In genomic region chr9:129836342-129837007, GRCh38 we compare ENCODE assay signal across 8 cellular contexts. TPM values are rescaled to one million over a fixed set of nuclear protein-coding genes. Genes with fewer than 3 reads are reported as not detected.
A peak's percentile ranks its signal among the peaks of the same experiment; 100 is the strongest.
DNase-seq lines count a peak whose midpoint lies in the region; ATAC-seq and TF ChIP-seq lines count a peak whose summit lies in the region.

No MANE protein-coding gene starts in this region.

- no peaks in the 10 kb centered on the region for H3K27me3 ChIP-seq in Caco-2 (replicated peaks; ENCODE audit: control insufficient read depth, insufficient read depth, low read length)

- TF ChIP-seq CTCF in Caco-2 (IDR thresholded peaks at IDR 0.05; ENCODE audit: insufficient read depth in 1 of 2, low read depth in 1 of 2, low read length in 1 of 2, severe bottlenecking in 1 of 2, unreplicated experiment in 1 of 2) = no peak
- no peak for TF ChIP-seq CTCF in brain (conservative IDR thresholded peaks at IDR 0.05)
- TF ChIP-seq CTCF in mucosa of descending colon (IDR thresholded peaks at IDR 0.05) = no peak
- no peak for TF ChIP-seq CTCF in type B pancreatic cell (conservative IDR thresholded peaks at IDR 0.05)

- intact Hi-C loops in Caco-2 (cut with micrococcal nuclease; ENCODE audit: unreplicated experiment) (no loop called here), mucosa of descending colon (cut with DNase I, micrococcal nuclease) (no loop called here)

- DNase-seq in Caco-2 (no peak), OCI-M1 (lab: John Stamatoyannopoulos, UW) (peak; percentile 24), mucosa of descending colon (peak; percentile 46 to 67 (median 49)), type B pancreatic cell (ENCODE audit: extremely low spot score, unreplicated experiment) (no peak), NCI-H526 treated with DMSO at 0.1 percent for 48 hours (lab: John Stamatoyannopoulos, UW) (no peak)

- ATAC-seq in mucosa of descending colon = no peak
- ATAC-seq in GM18907 (IDR thresholded peaks at IDR 0.05; ENCODE audit: unreplicated experiment) = no peak
- no peak for ATAC-seq in GM18909 (IDR thresholded peaks at IDR 0.05; ENCODE audit: poor library complexity, unreplicated experiment)

- H3K4me3 Mint-ChIP-seq in Caco-2 (ENCODE audit: unreplicated experiment) = peak overlapping the region; percentile 100
- H3K4me3 Mint-ChIP-seq in brain = peak overlapping the region; percentile 93 to 100 (median 97)
- H3K4me3 Mint-ChIP-seq in type B pancreatic cell = peak overlapping the region; percentile 94

- H3K36me3 Mint-ChIP-seq in Caco-2 (ENCODE audit: insufficient read depth, unreplicated experiment) = peaks cover 30% of the 10 kb centered on the region
- peaks cover 18% of the 10 kb centered on the region for H3K36me3 Mint-ChIP-seq in brain
- peaks cover 7% of the 10 kb centered on the region for H3K36me3 Mint-ChIP-seq in type B pancreatic cell

- POLR2A ChIA-PET in Caco-2 (lab: Charles Lee) = no interaction called here

- H3K4me3 ChIP-seq in Caco-2 (ENCODE audit: low read depth, low read length) (peak overlapping the region; percentile 82), mucosa of descending colon (no peak overlapping the region)

- H3K4me1 ChIP-seq in Caco-2 (peaks cover 3% of the 10 kb centered on the region; the same call in 1 of the 2 replicates), mucosa of descending colon (ENCODE audit: low read depth) (peaks cover 15% of the 10 kb centered on the region)

- H3K27me3 Mint-ChIP-seq in Caco-2 (ENCODE audit: insufficient read depth, unreplicated experiment) = no peaks in the 10 kb centered on the region
- H3K27me3 Mint-ChIP-seq in brain = peaks cover 19% of the 10 kb centered on the region
- H3K27me3 Mint-ChIP-seq in type B pancreatic cell = no peaks in the 10 kb centered on the region

- H3K9me3 ChIP-seq in Caco-2 (no peaks in the 10 kb centered on the region), mucosa of descending colon (no peaks in the 10 kb centered on the region)

- H3K4me1 Mint-ChIP-seq in Caco-2 (ENCODE audit: low read depth, unreplicated experiment) = peaks cover 11% of the 10 kb centered on the region
- H3K4me1 Mint-ChIP-seq in brain = peaks cover 61% of the 10 kb centered on the region
- peaks cover 32% of the 10 kb centered on the region for H3K4me1 Mint-ChIP-seq in type B pancreatic cell (ENCODE audit: unreplicated experiment)

- H3K36me3 ChIP-seq in Caco-2 (ENCODE audit: control insufficient read depth, insufficient read depth, low read length) (no peaks in the 10 kb centered on the region), mucosa of descending colon (ENCODE audit: low read depth) (no peaks in the 10 kb centered on the region)

- CTCF ChIA-PET in Caco-2 (lab: Charles Lee) = no interaction called here

- H3K9me3 Mint-ChIP-seq in Caco-2 (ENCODE audit: unreplicated experiment) (no peaks in the 10 kb centered on the region), brain (no peaks in the 10 kb centered on the region), type B pancreatic cell (no peaks in the 10 kb centered on the region)

- H3K27ac Mint-ChIP-seq in Caco-2 (ENCODE audit: unreplicated experiment) (no peak overlapping the region), brain (peak overlapping the region; percentile 85 to 95 (median 93)), type B pancreatic cell (peak overlapping the region; percentile 91)

- BruUV-seq in Caco-2 (replicated peaks; lab: Mats Ljungman, UMichigan) = no TSS peak

RNA-seq across cellular contexts. Expression of gene USP20, which starts 1.2 kb away (rescaled TPM):
- total RNA-seq in Caco-2 (2022) = 13.9 and 16.5 TPM in 2 replicates
- 61.8 TPM for polyA plus RNA-seq in brain (ENCODE audit: insufficient read depth, low read depth, low replicate concordance)
- 10 to 100 TPM; 20.2 to 32.3 (median 22.9) TPM for total RNA-seq in mucosa of descending colon
- 37.8 and 39.2 TPM in 2 replicates for total RNA-seq in type B pancreatic cell (ENCODE audit: low replicate concordance)

RNA-seq across cellular contexts. Expression of gene C9orf78, which starts 1.4 kb away (rescaled TPM):
- total RNA-seq in Caco-2 (2022) (38.3 and 44.1 TPM in 2 replicates), mucosa of descending colon (10 to 100 TPM; 35.1 to 47.5 (median 37.3) TPM), type B pancreatic cell (ENCODE audit: low replicate concordance) (33.6 and 35.4 TPM in 2 replicates)
- 119 TPM for polyA plus RNA-seq in brain (ENCODE audit: insufficient read depth, low read depth, low replicate concordance)

RNA-seq across cellular contexts. Expression of gene TOR1A, which starts 12.5 kb away (rescaled TPM):
- total RNA-seq in Caco-2 (2022) (31.8 and 32.2 TPM in 2 replicates), mucosa of descending colon (10 to 100 TPM; 30.8 to 35.8 (median 35.2) TPM), type B pancreatic cell (ENCODE audit: low replicate concordance) (28.5 and 36.2 TPM in 2 replicates)
- polyA plus RNA-seq in brain (ENCODE audit: insufficient read depth, low read depth, low replicate concordance) = 53.5 TPM

RNA-seq across cellular contexts. Expression of gene TOR1B, which starts 33.5 kb away (rescaled TPM):
- total RNA-seq in Caco-2 (2022) (22.8 and 28.0 TPM in 2 replicates), mucosa of descending colon (10 to 100 TPM; 37.3 to 63.5 (median 49.2) TPM), type B pancreatic cell (ENCODE audit: low replicate concordance) (19.4 and 23.5 TPM in 2 replicates)
- 23.7 TPM for polyA plus RNA-seq in brain (ENCODE audit: insufficient read depth, low read depth, low replicate concordance)

Comparison
In these comparisons a context has a peak if more than half of its experiments do, and no peak if none do; other contexts are left out.
1. DNase-seq: peak in OCI-M1 (single experiment) and mucosa of descending colon (3 of 3); none in Caco-2 (0 of 2), type B pancreatic cell (single experiment) and NCI-H526 treated with DMSO at 0.1 percent for 48 hours (single experiment).
2. Peak in every context shown above with its lines, with median percentiles within 50 percentile points of each other: H3K4me3 Mint-ChIP-seq.